Comparison of ENCODE assay signal across 31 cellular contexts in genomic region chr4:10281996-10282395, GRCh38.
DNase-seq lines count a peak whose midpoint lies in the region; ATAC-seq and TF ChIP-seq lines count a peak whose summit lies in the region.
"Had no signal": no experiment of that assay in that cellular context is flagged by ENCODE, and none has a peak within 500 bp of the region (broad histone marks: within the 10 kb centered on the region; RNA-seq: fewer than 3 reads in every experiment).

No MANE protein-coding gene starts in this region.

- H3K4me1 ChIP-seq in RWPE2 (ENCODE audit: insufficient read depth, poor library complexity, severe bottlenecking) (peaks cover 41% of the 10 kb centered on the region), prostate gland (replicated peaks) (no peaks in the 10 kb centered on the region), GM23338 (ENCODE audit: insufficient read depth) (no peaks in the 10 kb centered on the region)
- H3K4me1 ChIP-seq: body of pancreas, right lobe of liver, testis, uterus had no signal

- 0 out of 3 replicates have a peak, but pooled peaks cover 2% of the 10 kb centered on the region for H3K4me1 Mint-ChIP-seq in GM23338
- H3K4me1 Mint-ChIP-seq: activated naive CD8-positive, alpha-beta T cell treated with anti-CD3 and anti-CD28 coated beads, Interleukin-2, amount 10 ng/mL, durations not matched to agents 7 days and 5 days; CD4-positive, CD25-positive, alpha-beta regulatory T cell; memory B cell had no signal

- no peaks in the 10 kb centered on the region for H3K36me3 ChIP-seq in RWPE2 (ENCODE audit: low read depth)
- H3K36me3 ChIP-seq in prostate gland = no peaks in the 10 kb centered on the region
- H3K36me3 ChIP-seq in GM23338 (ENCODE audit: insufficient read depth) = no peaks in the 10 kb centered on the region
- H3K36me3 ChIP-seq: heart left ventricle, right lobe of liver, uterus had no signal

- TF ChIP-seq POLR2A in prostate gland (IDR thresholded peaks at IDR 0.05) = no peak

- 83% methylated on average over 3 of the region's 3 CpGs for WGBS in prostate gland

- H3K9me2 ChIP-seq in GM23338 (ENCODE audit: insufficient read depth) = peaks cover 20% of the 10 kb centered on the region; the same call in 1 of the 2 replicates

- H3K4me3 ChIP-seq in RWPE2 (ENCODE audit: severe bottlenecking) (no peak overlapping the region), prostate gland (no peak overlapping the region), GM23338 (no peak overlapping the region)
- H3K4me3 ChIP-seq: body of pancreas, heart left ventricle, right lobe of liver, testis, uterus had no signal

- ATAC-seq in RWPE2 (ENCODE audit: low read depth) (peak; percentile 57), GM23338 (no peak), GM18520 (IDR thresholded peaks at IDR 0.05; ENCODE audit: unreplicated experiment) (no peak)
- ATAC-seq: body of pancreas, heart left ventricle, left colon, right lobe of liver, Right ventricle myocardium inferior had no signal

- intact Hi-C loops in prostate gland (cut with DNase I) = no loop called here

- no peaks in the 10 kb centered on the region for H4K20me1 ChIP-seq in GM23338 (replicated peaks; ENCODE audit: insufficient read depth)

- H2AFZ ChIP-seq in GM23338 = no peak overlapping the region

- no peaks in the 10 kb centered on the region for H3K27me3 ChIP-seq in RWPE2 (ENCODE audit: insufficient read depth, poor library complexity, severe bottlenecking)
- H3K27me3 ChIP-seq in prostate gland (replicated peaks; ENCODE audit: insufficient read depth) = no peaks in the 10 kb centered on the region
- H3K27me3 ChIP-seq in GM23338 (ENCODE audit: insufficient read depth) = no peaks in the 10 kb centered on the region
- H3K27me3 ChIP-seq: body of pancreas, heart left ventricle, right lobe of liver, testis, uterus had no signal

- H3F3A ChIP-seq in GM23338 (replicated peaks; ENCODE audit: low read depth) = no peaks in the 10 kb centered on the region

- no peak overlapping the region for H3K27ac Mint-ChIP-seq in GM23338
- H3K27ac Mint-ChIP-seq: activated naive CD8-positive, alpha-beta T cell treated with anti-CD3 and anti-CD28 coated beads, Interleukin-2, amount 10 ng/mL, durations not matched to agents 7 days and 5 days; memory B cell had no signal

- H3K36me3 Mint-ChIP-seq in GM23338 (ENCODE audit: low read depth) = no peaks in the 10 kb centered on the region
- H3K36me3 Mint-ChIP-seq: activated naive CD8-positive, alpha-beta T cell treated with anti-CD3 and anti-CD28 coated beads, Interleukin-2, amount 10 ng/mL, durations not matched to agents 7 days and 5 days; CD4-positive, CD25-positive, alpha-beta regulatory T cell; memory B cell had no signal

- no peak overlapping the region for H3K4me3 Mint-ChIP-seq in GM23338
- H3K4me3 Mint-ChIP-seq: activated naive CD8-positive, alpha-beta T cell treated with anti-CD3 and anti-CD28 coated beads, Interleukin-2, amount 10 ng/mL, durations not matched to agents 7 days and 5 days; CD4-positive, CD25-positive, alpha-beta regulatory T cell; memory B cell had no signal

- peak; percentile 25 for DNase-seq in GM03348 (ENCODE audit: low spot score)
- no peak for DNase-seq in RWPE2 (ENCODE audit: low spot score)
- DNase-seq in fibroblast of peridontal ligament (ENCODE audit: extremely low read depth) = peak; percentile 52
- peak; percentile 26 for DNase-seq in putamen (ENCODE audit: low spot score)
- DNase-seq in prostate gland (ENCODE audit: low spot score) = no peak
- no peak for DNase-seq in NCI-H2081 treated with DMSO at 0.1 percent for 48 hours (lab: John Stamatoyannopoulos, UW)
- no peak for DNase-seq in GM23338 (ENCODE audit: low spot score)
- DNase-seq: activated CD4-positive, alpha-beta T cell treated with anti-CD3 and anti-CD28 coated beads for 48 hours; activated effector memory CD4-positive, alpha-beta T cell treated with anti-CD3 and anti-CD28 coated beads, Interleukin-2, amount 50 U/mL, for 16 hours; activated naive CD8-positive, alpha-beta T cell treated with anti-CD3 and anti-CD28 coated beads, Interleukin-2, amount 10 ng/mL, durations not matched to agents 7 days and 5 days; activated T-cell treated with anti-CD3 and anti-CD28 coated beads, Interleukin-2, amount 50 U/mL, for 1 hour; body of pancreas; CD4-positive, CD25-positive, alpha-beta regulatory T cell; H7; heart left ventricle; KG1; left colon; NCI-H1436 treated with DMSO at 0.1 percent for 48 hours; NCI-H446 treated with DMSO at 0.1 percent for 48 hours; OCI-M1; posterior cingulate gyrus; right lobe of liver; stimulated activated naive CD4-positive, alpha-beta T cell; SW 1271; T-helper 9 cell; testis; uterus had no signal

- no peaks in the 10 kb centered on the region for H3K9me3 Mint-ChIP-seq in GM23338
- H3K9me3 Mint-ChIP-seq: activated naive CD8-positive, alpha-beta T cell treated with anti-CD3 and anti-CD28 coated beads, Interleukin-2, amount 10 ng/mL, durations not matched to agents 7 days and 5 days; memory B cell had no signal

- H3K27ac ChIP-seq in RWPE2 (ENCODE audit: poor library complexity, severe bottlenecking) (peak overlapping the region; percentile 89), prostate gland (no peak overlapping the region), GM23338 (ENCODE audit: low read depth) (no peak overlapping the region)
- H3K27ac ChIP-seq: body of pancreas, heart left ventricle, right lobe of liver, testis, uterus, VCaP had no signal

- no peak overlapping the region for H3K4me2 ChIP-seq in GM23338

- H3K27me3 Mint-ChIP-seq in GM23338 (ENCODE audit: insufficient read depth, low read depth, poor library complexity) = no peaks in the 10 kb centered on the region
- H3K27me3 Mint-ChIP-seq: activated naive CD8-positive, alpha-beta T cell treated with anti-CD3 and anti-CD28 coated beads, Interleukin-2, amount 10 ng/mL, durations not matched to agents 7 days and 5 days had no signal

- no peaks in the 10 kb centered on the region for H3K9me3 ChIP-seq in RWPE2 (ENCODE audit: severe bottlenecking)
- no peaks in the 10 kb centered on the region for H3K9me3 ChIP-seq in prostate gland
- H3K9me3 ChIP-seq: body of pancreas, heart left ventricle, right lobe of liver, testis, uterus had no signal

- no peak for TF ChIP-seq CTCF in RWPE2 (IDR thresholded peaks at IDR 0.05; ENCODE audit: poor library complexity, severe bottlenecking)
- no peak for TF ChIP-seq CTCF in prostate gland (IDR thresholded peaks at IDR 0.05)
- TF ChIP-seq CTCF in GM23338 (conservative IDR thresholded peaks at IDR 0.05; ENCODE audit: low read depth in 2 of 2) = no peak

- H3K79me2 ChIP-seq in GM23338 (replicated peaks; ENCODE audit: insufficient read depth) = no peaks in the 10 kb centered on the region

TF ChIP-seq in GM23338, 12 proteins besides CTCF, POLR2A, EP300 and RAD21 (continues in another document):
- TF ChIP-seq, protein P1, sequence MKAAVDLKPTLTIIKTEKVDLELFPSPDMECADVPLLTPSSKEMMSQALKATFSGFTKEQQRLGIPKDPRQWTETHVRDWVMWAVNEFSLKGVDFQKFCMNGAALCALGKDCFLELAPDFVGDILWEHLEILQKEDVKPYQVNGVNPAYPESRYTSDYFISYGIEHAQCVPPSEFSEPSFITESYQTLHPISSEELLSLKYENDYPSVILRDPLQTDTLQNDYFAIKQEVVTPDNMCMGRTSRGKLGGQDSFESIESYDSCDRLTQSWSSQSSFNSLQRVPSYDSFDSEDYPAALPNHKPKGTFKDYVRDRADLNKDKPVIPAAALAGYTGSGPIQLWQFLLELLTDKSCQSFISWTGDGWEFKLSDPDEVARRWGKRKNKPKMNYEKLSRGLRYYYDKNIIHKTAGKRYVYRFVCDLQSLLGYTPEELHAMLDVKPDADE (IDR thresholded peaks at IDR 0.05) = no peak

Comparison
In these comparisons a context has a peak if more than half of its experiments do, and no peak if none do; other contexts are left out.
1. DNase-seq: peak in GM03348 (single experiment), fibroblast of peridontal ligament (single experiment) and putamen (single experiment); none in RWPE2 (single experiment), prostate gland (single experiment), NCI-H2081 treated with DMSO at 0.1 percent for 48 hours (single experiment) and GM23338 (single experiment).